In the genomic region with DNA sequence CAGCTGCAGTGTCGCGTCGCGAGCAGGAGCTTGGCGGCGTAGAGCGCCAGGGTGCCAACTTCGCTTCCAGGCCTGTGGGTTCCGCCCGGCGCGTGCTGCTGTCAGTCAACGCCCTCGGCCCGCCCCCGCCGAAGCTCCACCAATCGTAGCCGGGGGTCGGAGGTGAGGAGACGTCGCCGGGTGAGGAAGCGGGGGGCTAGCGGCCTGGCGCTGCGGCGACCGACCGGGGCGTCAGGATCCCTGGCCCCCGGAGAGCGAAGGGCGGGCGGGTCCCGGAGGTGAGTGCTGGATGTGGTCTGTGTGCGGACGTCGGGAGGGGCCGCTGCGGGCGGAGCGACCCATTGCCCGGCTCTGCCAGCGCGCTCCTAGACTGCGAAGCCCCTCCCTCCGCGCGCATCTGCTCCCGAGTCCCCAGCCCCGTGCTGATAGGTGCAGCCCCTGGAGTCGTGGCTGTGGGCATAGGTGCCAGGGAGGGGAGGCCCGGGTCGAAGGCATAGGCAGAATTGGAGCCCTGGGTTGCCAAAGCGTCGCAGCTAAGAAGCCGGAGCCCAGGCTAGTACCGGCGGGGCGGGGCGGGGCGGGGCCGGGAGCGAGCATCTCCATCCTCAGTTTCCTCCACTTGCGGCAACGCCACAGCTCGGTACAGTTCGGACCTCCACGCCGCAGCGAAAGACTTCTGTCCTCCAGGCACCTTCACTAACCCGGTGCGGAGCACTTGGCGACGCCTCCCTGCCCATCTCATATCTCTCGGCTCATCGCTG, we compare ENCODE assay signal across 8 cellular contexts. TPM values are rescaled to one million over a fixed set of nuclear protein-coding genes. Genes with fewer than 3 reads are reported as not detected.
DNase-seq lines count a peak whose midpoint lies in the region; ATAC-seq lines count a peak whose summit lies in the region.

A gene (plus strand): TSS at position 165 of the 761 bp plus-strand sequence. CDS start 6,386 bp downstream, outside the sequence.

- peaks cover 49% of the 10 kb centered on the region for H3K4me1 ChIP-seq in CD4-positive, alpha-beta memory T cell (ENCODE audit: insufficient read depth, low read length)

- CTCF ChIA-PET in CD4-positive, alpha-beta memory T cell (lab: Charles Lee; ENCODE audit: partially characterized antibody), result interaction anchor here (0.6 to 2.3 kb wide), 11 partner anchors 10 to 206 kb away, joined by 3 to 19 read pairs (median 7); a partner anchor contains a TSS
- CTCF ChIA-PET in activated CD8-positive, alpha-beta T cell treated with anti-CD3 and anti-CD28 coated beads, Interleukin-2, amount 10 ng/mL, durations not matched to agents 7 days and 5 days (lab: Charles Lee), result interaction anchor here (1.0 to 1.7 kb wide), 2 partner anchors 24 to 450 kb away, joined by 3 to 8 read pairs; no protein-coding TSS in a partner anchor

- peaks cover 0 to 3% (median 0%) of the 10 kb centered on the region in 8 donors for H3K9me3 Mint-ChIP-seq in CD4-positive, alpha-beta memory T cell
- no peaks in the 10 kb centered on the region for H3K9me3 Mint-ChIP-seq in activated CD8-positive, alpha-beta T cell treated with anti-CD3 and anti-CD28 coated beads, Interleukin-2, amount 10 ng/mL, durations not matched to agents 7 days and 5 days (ENCODE audit: insufficient read depth)

- peak; percentile 92 to 95 (median 94) for DNase-seq in CD4-positive, alpha-beta memory T cell
- peak; percentile 92 for DNase-seq in HK-2 (ENCODE audit: unreplicated experiment)
- DNase-seq in NCI-H82 treated with DMSO at 0.1 percent for 48 hours (lab: John Stamatoyannopoulos, UW; ENCODE audit: unreplicated experiment), result peak; percentile 77
- peak; percentile 95 for DNase-seq in activated CD8-positive, alpha-beta T cell treated with anti-CD3 and anti-CD28 coated beads, Interleukin-2, amount 10 ng/mL, durations not matched to agents 7 days and 5 days
- peak; percentile 93 for DNase-seq in effector CD4-positive, alpha-beta T cell
- peak; percentile 83 to 85 for DNase-seq in lung microvascular endothelial cell (ENCODE audit: low read depth in 2 of 2)
- DNase-seq in stimulated activated CD4-positive, alpha-beta T cell treated with anti-CD3 and anti-CD28 coated beads, TNF-alpha, amount 100 ng/mL, for 48 hours (ENCODE audit: low read depth in 3 of 3), result peak; percentile 87 to 91 (median 88)

- peaks cover 35 to 62% (median 47%) of the 10 kb centered on the region in 4 donors for H3K4me1 Mint-ChIP-seq in CD4-positive, alpha-beta memory T cell
- peaks cover 48% of the 10 kb centered on the region for H3K4me1 Mint-ChIP-seq in activated CD8-positive, alpha-beta T cell treated with anti-CD3 and anti-CD28 coated beads, Interleukin-2, amount 10 ng/mL, durations not matched to agents 7 days and 5 days (ENCODE audit: low read depth)

- H3K36me3 Mint-ChIP-seq in CD4-positive, alpha-beta memory T cell, result peaks cover 12 to 26% of the 10 kb centered on the region in 2 donors
- peaks cover 15% of the 10 kb centered on the region for H3K36me3 Mint-ChIP-seq in activated CD8-positive, alpha-beta T cell treated with anti-CD3 and anti-CD28 coated beads, Interleukin-2, amount 10 ng/mL, durations not matched to agents 7 days and 5 days (ENCODE audit: low read depth)

- POLR2A ChIA-PET in CD4-positive, alpha-beta memory T cell (lab: Charles Lee; ENCODE audit: partially characterized antibody), result interaction anchor here (0.6 to 3.2 kb wide), 26 partner anchors 9 to 278 kb away, joined by 3 to 60 read pairs (median 5); a partner anchor contains a TSS
- POLR2A ChIA-PET in activated CD8-positive, alpha-beta T cell treated with anti-CD3 and anti-CD28 coated beads, Interleukin-2, amount 10 ng/mL, durations not matched to agents 7 days and 5 days (lab: Charles Lee), result interaction anchor here (0.6 to 1.8 kb wide), 11 partner anchors 9 to 158 kb away, joined by 3 to 14 read pairs (median 3); a partner anchor contains a TSS

- peak within 1 kb of the TSS; percentile 89 to 98 (median 96) for H3K4me3 Mint-ChIP-seq in CD4-positive, alpha-beta memory T cell
- H3K4me3 Mint-ChIP-seq in activated CD8-positive, alpha-beta T cell treated with anti-CD3 and anti-CD28 coated beads, Interleukin-2, amount 10 ng/mL, durations not matched to agents 7 days and 5 days, result peak within 1 kb of the TSS; percentile 81

- intact Hi-C loops in CD4-positive, alpha-beta memory T cell (cut with micrococcal nuclease), result loop anchor here (1.0 to 5.0 kb wide), 8 partner anchors 10 to 1962 kb away; a partner anchor contains a TSS

- H3K36me3 ChIP-seq in CD4-positive, alpha-beta memory T cell (ENCODE audit: insufficient read depth, low read length), result peaks cover 9% of the 10 kb centered on the region

- no peaks in the 10 kb centered on the region for H3K27me3 ChIP-seq in CD4-positive, alpha-beta memory T cell (ENCODE audit: insufficient read depth, low read length)

- H3K9me3 ChIP-seq in CD4-positive, alpha-beta memory T cell (ENCODE audit: control insufficient read depth in 1 of 2, low read length in 2 of 2), result no peaks in the 10 kb centered on the region

- peak within 1 kb of the TSS; percentile 63 to 90 for H3K4me3 ChIP-seq in CD4-positive, alpha-beta memory T cell (ENCODE audit: low read length in 2 of 2)

- no peaks in the 10 kb centered on the region for H3K27me3 Mint-ChIP-seq in CD4-positive, alpha-beta memory T cell
- H3K27me3 Mint-ChIP-seq in activated CD8-positive, alpha-beta T cell treated with anti-CD3 and anti-CD28 coated beads, Interleukin-2, amount 10 ng/mL, durations not matched to agents 7 days and 5 days (ENCODE audit: low read depth), result no peaks in the 10 kb centered on the region

- H3K27ac ChIP-seq in CD4-positive, alpha-beta memory T cell (ENCODE audit: low read depth, low read length), result peak within 1 kb of the TSS; percentile 91

- ATAC-seq in GM19455 (IDR thresholded peaks at IDR 0.05; ENCODE audit: unreplicated experiment), result peak; percentile 96
- ATAC-seq in activated CD8-positive, alpha-beta T cell treated with anti-CD3 and anti-CD28 coated beads, Interleukin-2, amount 10 ng/mL, durations not matched to agents 7 days and 5 days, result peak; percentile 94

- peak within 1 kb of the TSS; percentile 97 to 99 (median 99) for H3K27ac Mint-ChIP-seq in CD4-positive, alpha-beta memory T cell
- H3K27ac Mint-ChIP-seq in activated CD8-positive, alpha-beta T cell treated with anti-CD3 and anti-CD28 coated beads, Interleukin-2, amount 10 ng/mL, durations not matched to agents 7 days and 5 days, result peak within 1 kb of the TSS; percentile 97

RNA-seq across cellular contexts. Expression of the gene that starts here (rescaled TPM):
- 10 to 100 TPM; 35.7 to 37.2 TPM for total RNA-seq in CD4-positive, alpha-beta memory T cell
- 10 to 100 TPM; 36.2 to 50.0 TPM for polyA plus RNA-seq in CD4-positive, alpha-beta memory T cell
- 10 to 100 TPM; 25.7 to 29.5 TPM for total RNA-seq in activated CD8-positive, alpha-beta T cell treated with anti-CD3 and anti-CD28 coated beads, Interleukin-2, amount 10 ng/mL, durations not matched to agents 7 days and 5 days
- 6.3 and 6.5 TPM in 2 replicates for total RNA-seq in lung microvascular endothelial cell

Comparison
In these comparisons a context has a peak if more than half of its experiments do, and no peak if none do; other contexts are left out.
1. Peak in every context shown above with its lines: DNase-seq, ATAC-seq, H3K4me3 ChIP-seq and H3K27ac ChIP-seq.